16 cellular contexts compared by ENCODE assay signal in the genomic region with DNA sequence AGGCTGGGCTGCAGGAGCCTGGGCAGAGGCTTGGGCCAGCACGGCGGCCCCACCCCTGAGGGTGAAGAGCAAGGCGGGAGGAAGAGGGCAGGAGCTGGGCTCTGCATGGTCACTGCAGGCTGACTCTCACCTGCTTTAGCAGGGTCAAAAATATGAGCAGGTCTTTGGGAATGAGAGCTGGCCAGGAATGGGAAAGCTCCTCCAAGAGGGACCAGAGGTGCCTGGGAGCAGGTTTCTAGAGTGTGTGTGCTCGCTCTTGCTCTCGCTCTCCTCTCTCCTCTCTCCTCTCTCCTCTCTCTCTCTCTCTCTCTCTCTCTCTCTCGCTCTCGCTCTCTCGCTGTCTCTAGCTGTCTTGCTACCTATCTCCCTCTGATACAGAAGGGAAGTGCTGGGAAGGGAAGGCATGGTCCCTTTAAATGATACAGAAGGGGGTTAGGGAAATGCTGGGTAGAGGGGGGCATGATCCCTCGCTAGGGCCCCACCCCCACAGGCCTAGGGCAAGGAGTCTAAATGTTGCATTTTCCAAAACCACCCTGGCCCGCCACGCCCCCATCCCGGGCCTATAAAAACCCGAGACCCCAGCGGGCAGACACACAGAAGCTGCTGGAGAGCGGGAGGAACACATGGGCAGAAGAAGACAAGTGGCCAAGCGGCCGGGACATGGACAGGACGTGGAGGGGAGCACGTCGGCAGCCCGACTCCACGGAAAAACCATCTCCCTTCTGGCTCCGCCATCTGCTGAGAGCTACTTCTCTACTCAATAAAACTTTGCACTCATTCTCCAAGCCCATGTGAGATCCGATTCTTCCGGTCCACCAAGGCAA. TPM values are rescaled to one million over a fixed set of nuclear protein-coding genes. Genes with fewer than 3 reads are reported as not detected.
DNase-seq lines count a peak whose midpoint lies in the region; ATAC-seq, FAIRE-seq and TF ChIP-seq lines count a peak whose summit lies in the region.
"Had no signal": no experiment of that assay in that cellular context is flagged by ENCODE, and none has a peak within 500 bp of the region (broad histone marks: within the 10 kb centered on the region; RNA-seq: fewer than 3 reads in every experiment).

No MANE protein-coding gene starts in this region.

- TF ChIP-seq POLR2A in A549 (IDR thresholded peaks at IDR 0.05; ENCODE audit: low read length) = no peak

- no peak for FAIRE-seq in A549 (lab: Jason Lieb, UNC)
- FAIRE-seq: colon had no signal

- ATAC-seq in A549 (peak; percentile 22 to 65; a peak in 4 of 6 replicates), omental fat pad (ENCODE audit: low FRiP score) (peak; percentile 41), GM21360 (IDR thresholded peaks at IDR 0.05; ENCODE audit: unreplicated experiment) (no peak)

- no peak for TF ChIP-seq CTCF in A549 (IDR thresholded peaks at IDR 0.05)
- no peak for TF ChIP-seq CTCF in HEK293 (tag by site-specific recombination; IDR thresholded peaks at IDR 0.05)
- TF ChIP-seq CTCF in choroid plexus epithelial cell (conservative IDR thresholded peaks at IDR 0.05; ENCODE audit: low read depth, low read length) = no peak
- no peak for TF ChIP-seq CTCF in omental fat pad (IDR thresholded peaks at IDR 0.05)

- H3K4me1 ChIP-seq in A549 (peaks cover 35% of the 10 kb centered on the region), HEK293 (ENCODE audit: control insufficient read depth, insufficient read depth, low read length) (peaks cover 13% of the 10 kb centered on the region)

- 75% methylated on average over 25 of the region's 25 CpGs for WGBS in A549 (ENCODE audit: missing lambda C conversion rate)

- DNase-seq in A549 (ENCODE audit: low read depth in 1 of 2, low spot score in 1 of 2) = no peak
- peak; percentile 10 for DNase-seq in choroid plexus epithelial cell (ENCODE audit: low read depth)
- DNase-seq in omental fat pad (ENCODE audit: low spot score) = no peak
- no peak for DNase-seq in stimulated activated CD4-positive, alpha-beta T cell treated with anti-CD3 and anti-CD28 coated beads, Interleukin-12 subunit alpha, Interleukin-12 subunit beta, amount 100 ng/mL, for 4 hours
- DNase-seq in SKM-1 (lab: John Stamatoyannopoulos, UW; ENCODE audit: unreplicated experiment) = no peak
- DNase-seq in activated CD4-positive, CD25-positive, alpha-beta regulatory T cell (lab: John Stamatoyannopoulos, UW) = no peak
- DNase-seq: activated CD4-positive, alpha-beta T cell treated with anti-CD3 and anti-CD28 coated beads, Interleukin-2, amount 10 ng/mL, durations not matched to agents 24 days and 14 days; activated T-cell treated with anti-CD3 and anti-CD28 coated beads, Interleukin-2, amount 50 U/mL, for 24 hours; NCI-H1105; stomach; T-helper 9 cell had no signal

- CTCF ChIA-PET in A549 (lab: Yijun Ruan, JAX) = interaction anchor here (0.6 to 8.1 kb wide), 7 partner anchors 10 to 304 kb away, joined by 3 to 73 read pairs (median 9); no protein-coding TSS in a partner anchor
- CTCF ChIA-PET in HEK293 (lab: Yijun Ruan, JAX) = interaction anchor here (1.5 to 3.7 kb wide), 4 partner anchors 37 to 304 kb away, joined by 6 to 23 read pairs (median 8); no protein-coding TSS in a partner anchor

- peak overlapping the region; percentile 53 for H3K4me2 ChIP-seq in A549

- no peak for TF ChIP-seq EP300 in A549 (IDR thresholded peaks at IDR 0.05)

- TF ChIP-seq RAD21 in A549 (conservative IDR thresholded peaks at IDR 0.05 in 1 of 2, IDR thresholded peaks at IDR 0.05 in 1 of 2) = no peak

- peak overlapping the region; percentile 19 to 51; a peak in 5 of 6 replicates for H3K27ac ChIP-seq in A549
- peak overlapping the region; percentile 24; the same call in 1 of the 2 replicates for H3K27ac ChIP-seq in HEK293 (ENCODE audit: extremely low read depth, low read depth, low read length)
- H3K27ac ChIP-seq: stomach had no signal

- POLR2A ChIA-PET in A549 (lab: Yijun Ruan, JAX) = no interaction called here
- POLR2A ChIA-PET in HEK293 (lab: Yijun Ruan, JAX) = no interaction called here

- no peaks in the 10 kb centered on the region for H3K36me3 ChIP-seq in HEK293 (ENCODE audit: control insufficient read depth in 2 of 2, insufficient read depth in 1 of 2, low read length in 2 of 2)
- H3K36me3 ChIP-seq: stomach had no signal

- H3K4me3 ChIP-seq in A549 = no peak overlapping the region
- no peak overlapping the region for H3K4me3 ChIP-seq in HEK293 (ENCODE audit: low read depth, low read length)
- no peak overlapping the region for H3K4me3 ChIP-seq in choroid plexus epithelial cell (ENCODE audit: low read depth, low read length)
- H3K4me3 ChIP-seq: stomach had no signal

- H3K9me3 ChIP-seq in A549 (no peaks in the 10 kb centered on the region), HEK293 (ENCODE audit: control insufficient read depth, insufficient read depth, low read depth, low read length) (no peaks in the 10 kb centered on the region)
- H3K9me3 ChIP-seq: stomach had no signal

TF ChIP-seq in A549, 52 proteins besides CTCF, POLR2A, EP300 and RAD21:
- TF ChIP-seq KDM5A (IDR thresholded peaks at IDR 0.05) (no peak), PHF8 (IDR thresholded peaks at IDR 0.05; ENCODE audit: borderline replicate concordance, low read depth) (no peak), RNF2 (IDR thresholded peaks at IDR 0.05; ENCODE audit: borderline replicate concordance, low read depth) (no peak)
- TF ChIP-seq, protein P1, sequence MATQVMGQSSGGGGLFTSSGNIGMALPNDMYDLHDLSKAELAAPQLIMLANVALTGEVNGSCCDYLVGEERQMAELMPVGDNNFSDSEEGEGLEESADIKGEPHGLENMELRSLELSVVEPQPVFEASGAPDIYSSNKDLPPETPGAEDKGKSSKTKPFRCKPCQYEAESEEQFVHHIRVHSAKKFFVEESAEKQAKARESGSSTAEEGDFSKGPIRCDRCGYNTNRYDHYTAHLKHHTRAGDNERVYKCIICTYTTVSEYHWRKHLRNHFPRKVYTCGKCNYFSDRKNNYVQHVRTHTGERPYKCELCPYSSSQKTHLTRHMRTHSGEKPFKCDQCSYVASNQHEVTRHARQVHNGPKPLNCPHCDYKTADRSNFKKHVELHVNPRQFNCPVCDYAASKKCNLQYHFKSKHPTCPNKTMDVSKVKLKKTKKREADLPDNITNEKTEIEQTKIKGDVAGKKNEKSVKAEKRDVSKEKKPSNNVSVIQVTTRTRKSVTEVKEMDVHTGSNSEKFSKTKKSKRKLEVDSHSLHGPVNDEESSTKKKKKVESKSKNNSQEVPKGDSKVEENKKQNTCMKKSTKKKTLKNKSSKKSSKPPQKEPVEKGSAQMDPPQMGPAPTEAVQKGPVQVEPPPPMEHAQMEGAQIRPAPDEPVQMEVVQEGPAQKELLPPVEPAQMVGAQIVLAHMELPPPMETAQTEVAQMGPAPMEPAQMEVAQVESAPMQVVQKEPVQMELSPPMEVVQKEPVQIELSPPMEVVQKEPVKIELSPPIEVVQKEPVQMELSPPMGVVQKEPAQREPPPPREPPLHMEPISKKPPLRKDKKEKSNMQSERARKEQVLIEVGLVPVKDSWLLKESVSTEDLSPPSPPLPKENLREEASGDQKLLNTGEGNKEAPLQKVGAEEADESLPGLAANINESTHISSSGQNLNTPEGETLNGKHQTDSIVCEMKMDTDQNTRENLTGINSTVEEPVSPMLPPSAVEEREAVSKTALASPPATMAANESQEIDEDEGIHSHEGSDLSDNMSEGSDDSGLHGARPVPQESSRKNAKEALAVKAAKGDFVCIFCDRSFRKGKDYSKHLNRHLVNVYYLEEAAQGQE (IDR thresholded peaks at IDR 0.05) = no peak
TF ChIP-seq in A549: peak in this region for 0.

TF ChIP-seq in HEK293, 187 proteins besides CTCF, POLR2A, EP300 and RAD21 (continues in another document):
- TF ChIP-seq KLF1 (tag by site-specific recombination; IDR thresholded peaks at IDR 0.05) (0 out of 2 replicates have a peak, but pooled peaks have one; percentile 1), ZNF596 (tag by site-specific recombination; IDR thresholded peaks at IDR 0.05) (peak; percentile 95), ZBTB48 (tag by site-specific recombination; IDR thresholded peaks at IDR 0.05) (peak; percentile 15; the same call in 1 of the 2 replicates), ZBTB17 (tag by site-specific recombination; IDR thresholded peaks at IDR 0.05) (0 out of 2 replicates have a peak, but pooled peaks have one; percentile 12), PRDM1 (tag by site-specific recombination; IDR thresholded peaks at IDR 0.05) (peak; percentile 55; the same call in 1 of the 2 replicates)
- TF ChIP-seq, protein P2, sequence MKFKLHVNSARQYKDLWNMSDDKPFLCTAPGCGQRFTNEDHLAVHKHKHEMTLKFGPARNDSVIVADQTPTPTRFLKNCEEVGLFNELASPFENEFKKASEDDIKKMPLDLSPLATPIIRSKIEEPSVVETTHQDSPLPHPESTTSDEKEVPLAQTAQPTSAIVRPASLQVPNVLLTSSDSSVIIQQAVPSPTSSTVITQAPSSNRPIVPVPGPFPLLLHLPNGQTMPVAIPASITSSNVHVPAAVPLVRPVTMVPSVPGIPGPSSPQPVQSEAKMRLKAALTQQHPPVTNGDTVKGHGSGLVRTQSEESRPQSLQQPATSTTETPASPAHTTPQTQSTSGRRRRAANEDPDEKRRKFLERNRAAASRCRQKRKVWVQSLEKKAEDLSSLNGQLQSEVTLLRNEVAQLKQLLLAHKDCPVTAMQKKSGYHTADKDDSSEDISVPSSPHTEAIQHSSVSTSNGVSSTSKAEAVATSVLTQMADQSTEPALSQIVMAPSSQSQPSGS (tag by site-specific recombination; IDR thresholded peaks at IDR 0.05; ENCODE audit: low read depth) = no peak
- TF ChIP-seq, protein P3, sequence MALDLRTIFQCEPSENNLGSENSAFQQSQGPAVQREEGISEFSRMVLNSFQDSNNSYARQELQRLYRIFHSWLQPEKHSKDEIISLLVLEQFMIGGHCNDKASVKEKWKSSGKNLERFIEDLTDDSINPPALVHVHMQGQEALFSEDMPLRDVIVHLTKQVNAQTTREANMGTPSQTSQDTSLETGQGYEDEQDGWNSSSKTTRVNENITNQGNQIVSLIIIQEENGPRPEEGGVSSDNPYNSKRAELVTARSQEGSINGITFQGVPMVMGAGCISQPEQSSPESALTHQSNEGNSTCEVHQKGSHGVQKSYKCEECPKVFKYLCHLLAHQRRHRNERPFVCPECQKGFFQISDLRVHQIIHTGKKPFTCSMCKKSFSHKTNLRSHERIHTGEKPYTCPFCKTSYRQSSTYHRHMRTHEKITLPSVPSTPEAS (tag by site-specific recombination; IDR thresholded peaks at IDR 0.05) = no peak

RNA-seq across cellular contexts. Expression of a gene that starts 34.4 kb away (rescaled TPM):
- not detected in 2 replicates for polyA plus RNA-seq in A549 (2011; rRNA removed)
- polyA plus RNA-seq in A549 (2012; cell fraction: cytosol; rRNA removed) = not detected in 2 replicates
- polyA plus RNA-seq in A549 (2012; cell fraction: nucleus; rRNA removed) = not detected in 2 replicates
- polyA plus RNA-seq in A549 (2017; fragmentation: RNase III; extraction: RNeasy Plus Mini Kit Qiagen cat#74134 plus additional on column Dnase treatment) = not detected in 3 replicates
- polyA minus RNA-seq in A549 (2011; rRNA and poly(A)+ RNA removed) = not detected in 2 replicates
- not detected for total RNA-seq in omental fat pad
- total RNA-seq: activated CD4-positive, alpha-beta T cell treated with anti-CD3 and anti-CD28 coated beads, Interleukin-2, amount 10 ng/mL, durations not matched to agents 24 days and 14 days; endothelial cell of umbilical vein had no signal
- polyA plus RNA-seq: adipose tissue, endothelial cell of umbilical vein, stomach had no signal
